Comparison of ENCODE assay signal across 20 cellular contexts in genomic region chr1:243397613-243398321, GRCh38.
DNase-seq lines count a peak whose midpoint lies in the region; ATAC-seq, FAIRE-seq and TF ChIP-seq lines count a peak whose summit lies in the region.
"Had no signal": no experiment of that assay in that cellular context is flagged by ENCODE, and none has a peak within 500 bp of the region (broad histone marks: within the 10 kb centered on the region; RNA-seq: fewer than 3 reads in every experiment).

No MANE protein-coding gene starts in this region.

- no peak overlapping the region for H2BK15ac ChIP-seq in H1 (ENCODE audit: low read length)

- POLR2A ChIA-PET in H1 (lab: Charles Lee; ENCODE audit: partially characterized antibody): no interaction called here

- no peak overlapping the region for H4K91ac ChIP-seq in H1 (replicated peaks; ENCODE audit: insufficient read length, low read length)

- no peak for TF ChIP-seq RAD21 in H1 (IDR thresholded peaks at IDR 0.05 in 1 of 2, conservative IDR thresholded peaks at IDR 0.05 in 1 of 2; ENCODE audit: low read depth in 2 of 2, low read length in 2 of 2)

- 91% methylated on average over 7 of the region's 7 CpGs; no CpG with 5 or more reads in 1 of the 2 experiments for WGBS in H1 (ENCODE audit: extremely low coverage in 1 of 2, insufficient coverage in 1 of 2, insufficient read length in 1 of 2, insufficient replicate concordance in 2 of 2, low coverage in 1 of 2, low lambda C conversion rate in 2 of 2, missing lambda C conversion rate in 1 of 2), 2 experiments
- 29% methylated on average over 7 of the region's 7 CpGs for WGBS in right lobe of liver (ENCODE audit: insufficient coverage, low coverage, low lambda C conversion rate, missing lambda C conversion rate)

- H3K36me3 Mint-ChIP-seq in activated naive CD4-positive, alpha-beta T cell treated with anti-CD3 and anti-CD28 coated beads, Interleukin-2, amount 50 U/mL, for 72 hours: peaks cover 6 to 11% of the 10 kb centered on the region in 2 donors

- no peaks in the 10 kb centered on the region for H3K79me1 ChIP-seq in H1 (ENCODE audit: low read depth, low read length)

- H2BK120ac ChIP-seq in H1 (replicated peaks; ENCODE audit: low read depth, low read length): no peak overlapping the region

- H2AFZ ChIP-seq in H1 (ENCODE audit: low read length): no peak overlapping the region

- H3K4ac ChIP-seq in H1 (replicated peaks; ENCODE audit: insufficient read length, low read depth, low read length): no peak overlapping the region

- CTCF ChIA-PET in H1 (lab: Charles Lee; ENCODE audit: partially characterized antibody): interaction anchor here (0.5 to 0.9 kb wide), 3 partner anchors 12 to 1500 kb away, joined by 3 read pairs; no protein-coding TSS in a partner anchor

- no peaks in the 10 kb centered on the region for H3K23me2 ChIP-seq in H1 (ENCODE audit: low read depth, low read length)

- intact Hi-C loops in right lobe of liver (cut with DNase I): no loop called here
- intact Hi-C loops in sciatic nerve (cut with DNase I): no loop called here

- no peaks in the 10 kb centered on the region for H3K27me3 ChIP-seq in H1 (replicated peaks in 1 of 4; ENCODE audit: control insufficient read depth in 3 of 4, extremely low read depth in 1 of 4, insufficient read depth in 3 of 4, low read length in 3 of 4)
- H3K27me3 ChIP-seq in right lobe of liver: no peaks in the 10 kb centered on the region
- H3K27me3 ChIP-seq: BLaER1 treated with 17β-estradiol and CSF1 and Interleukin-3, amounts not matched to agents 10 nM and 100 nM; Peyer's patch; SJSA1 had no signal

- no peak overlapping the region for H3K56ac ChIP-seq in H1 (replicated peaks; ENCODE audit: insufficient read length, low read depth, low read length)

- no peak overlapping the region for H2BK20ac ChIP-seq in H1 (ENCODE audit: low read length)

- DNase-seq in D721Med (ENCODE audit: insufficient read length, low spot score): no peak
- DNase-seq in NCI-H1694 treated with DMSO at 0.1 percent for 48 hours (lab: John Stamatoyannopoulos, UW): peak; percentile 100
- no peak for DNase-seq in H1 (ENCODE audit: low read depth in 1 of 2, low spot score in 2 of 2)
- no peak for DNase-seq in right lobe of liver
- DNase-seq in activated naive CD4-positive, alpha-beta T cell treated with anti-CD3 and anti-CD28 coated beads, Interleukin-2, amount 50 U/mL, for 72 hours (ENCODE audit: low spot score in 2 of 2): no peak
- no peak for DNase-seq in activated CD4-positive, alpha-beta T cell treated with anti-CD3 and anti-CD28 coated beads for 1 hour
- DNase-seq in sciatic nerve (ENCODE audit: low spot score): no peak
- no peak for DNase-seq in effector CD4-positive, alpha-beta T cell
- DNase-seq: CD8-positive, alpha-beta memory T cell; DND-41; HCEC 1CT; KG1; MV-4-11; NCI-H1417 treated with DMSO at 0.1 percent for 48 hours; NCI-H2029 treated with DMSO at 0.1 percent for 48 hours; Peyer's patch had no signal

- no peak overlapping the region for H2BK12ac ChIP-seq in H1 (ENCODE audit: low read depth, low read length)

- no peaks in the 10 kb centered on the region for H4K20me1 ChIP-seq in H1 (replicated peaks in 1 of 2; ENCODE audit: control insufficient read depth in 1 of 2, insufficient read depth in 2 of 2, low read length in 2 of 2)
- H4K20me1 ChIP-seq: BLaER1 treated with 17β-estradiol and CSF1 and Interleukin-3, amounts not matched to agents 10 nM and 100 nM had no signal

- no peak overlapping the region for H3K18ac ChIP-seq in H1 (ENCODE audit: extremely low read depth, low read length)

- H4K8ac ChIP-seq in H1 (ENCODE audit: extremely low read depth, insufficient read depth, low read length): no peak overlapping the region

- no peak for TF ChIP-seq EP300 in H1 (IDR thresholded peaks at IDR 0.05; ENCODE audit: borderline replicate concordance in 1 of 2, low read depth in 2 of 2, low read length in 2 of 2)

- H3K9me3 Mint-ChIP-seq in activated naive CD4-positive, alpha-beta T cell treated with anti-CD3 and anti-CD28 coated beads, Interleukin-2, amount 50 U/mL, for 72 hours: no peaks in the 10 kb centered on the region
- H3K9me3 Mint-ChIP-seq: CD8-positive, alpha-beta memory T cell had no signal

- H3K4me3 ChIP-seq in H1 (ENCODE audit: extremely low read depth in 1 of 4, insufficient read depth in 2 of 4, low read depth in 3 of 4, low read length in 4 of 4): no peak overlapping the region
- peak overlapping the region in 1 of 3 donors; percentile 14 for H3K4me3 ChIP-seq in right lobe of liver
- H3K4me3 ChIP-seq: BLaER1 treated with 17β-estradiol and CSF1 and Interleukin-3, amounts not matched to agents 10 nM and 100 nM; Peyer's patch; SJSA1 had no signal

- no peak overlapping the region for H3K9ac ChIP-seq in H1 (replicated peaks in 1 of 4; ENCODE audit: extremely low read depth in 1 of 4, low read depth in 3 of 4, low read length in 3 of 4)
- H3K9ac ChIP-seq: BLaER1 treated with 17β-estradiol and CSF1 and Interleukin-3, amounts not matched to agents 10 nM and 100 nM had no signal

- FAIRE-seq in D721Med (lab: Jason Lieb, UNC) (peak; percentile 78), H1 (lab: Jason Lieb, UNC) (no peak)
- FAIRE-seq: A204.1, G401.6 had no signal

- no peak overlapping the region for H3K4me2 ChIP-seq in H1 (ENCODE audit: insufficient read depth in 1 of 2, low read depth in 2 of 2, low read length in 2 of 2)
- H3K4me2 ChIP-seq: BLaER1 treated with 17β-estradiol and CSF1 and Interleukin-3, amounts not matched to agents 10 nM and 100 nM had no signal

- H3K79me2 ChIP-seq in H1 (ENCODE audit: control insufficient read depth in 1 of 2, insufficient read depth in 2 of 2, low read length in 2 of 2): no peaks in the 10 kb centered on the region

- no peaks in the 10 kb centered on the region for H3K9me3 ChIP-seq in H1 (ENCODE audit: insufficient read depth in 2 of 2, low read depth in 1 of 2, low read length in 1 of 2)
- no peaks in the 10 kb centered on the region for H3K9me3 ChIP-seq in right lobe of liver
- H3K9me3 ChIP-seq: BLaER1 treated with 17β-estradiol and CSF1 and Interleukin-3, amounts not matched to agents 10 nM and 100 nM; Peyer's patch; SJSA1 had no signal

- H4K5ac ChIP-seq in H1 (ENCODE audit: insufficient read length, low read depth, low read length): no peak overlapping the region

- TF ChIP-seq CTCF in D721Med (IDR thresholded peaks at IDR 0.05; ENCODE audit: insufficient read depth, missing control alignments) (no peak), H1 (IDR thresholded peaks at IDR 0.05; ENCODE audit: control extremely low read depth in 1 of 3, insufficient read depth in 1 of 3, low read depth in 1 of 3, low read length in 3 of 3) (no peak), right lobe of liver (IDR thresholded peaks at IDR 0.05) (no peak)

- H3K27ac Mint-ChIP-seq in activated naive CD4-positive, alpha-beta T cell treated with anti-CD3 and anti-CD28 coated beads, Interleukin-2, amount 50 U/mL, for 72 hours: no peak overlapping the region
- H3K27ac Mint-ChIP-seq: CD8-positive, alpha-beta memory T cell had no signal

- no peak overlapping the region for H3K14ac ChIP-seq in H1 (ENCODE audit: insufficient read length)

- H3K23ac ChIP-seq in H1 (ENCODE audit: insufficient read length): no peak overlapping the region

- no peak overlapping the region for H3K27ac ChIP-seq in H1 (ENCODE audit: low read depth, low read length)
- peak overlapping the region; percentile 51 to 86 (median 59) for H3K27ac ChIP-seq in right lobe of liver
- H3K27ac ChIP-seq: BLaER1 treated with 17β-estradiol and CSF1 and Interleukin-3, amounts not matched to agents 10 nM and 100 nM; Peyer's patch; SJSA1 had no signal

- no peak overlapping the region for H2BK5ac ChIP-seq in H1 (ENCODE audit: low read depth, low read length)

- H2AK5ac ChIP-seq in H1 (ENCODE audit: low read depth, low read length): no peak overlapping the region

- TF ChIP-seq POLR2A in H1 (IDR thresholded peaks at IDR 0.05; ENCODE audit: control extremely low read depth in 1 of 2, low read depth in 2 of 2, low read length in 2 of 2) (no peak), right lobe of liver (IDR thresholded peaks at IDR 0.05) (no peak)

- no peaks in the 10 kb centered on the region for H3K36me3 ChIP-seq in H1 (ENCODE audit: control insufficient read depth in 2 of 4, insufficient read depth in 4 of 4, low read length in 3 of 4)
- no peaks in the 10 kb centered on the region for H3K36me3 ChIP-seq in right lobe of liver
- H3K36me3 ChIP-seq: Peyer's patch, SJSA1 had no signal

- ATAC-seq in right lobe of liver (peak; percentile 61 to 79 (median 68)), sciatic nerve (no peak)
- no peak for ATAC-seq in activated naive CD4-positive, alpha-beta T cell treated with anti-CD3 and anti-CD28 coated beads, Interleukin-2, amount 50 U/mL, for 72 hours

- H3K4me1 ChIP-seq in H1 (replicated peaks in 1 of 4; ENCODE audit: control insufficient read depth in 3 of 4, insufficient read depth in 4 of 4, low read length in 3 of 4) (peaks cover 0 to 2% (median 0%) of the 10 kb centered on the region in 4 experiments; a peak in 1 of 7 replicates), right lobe of liver (peaks cover 0 to 14% (median 0%) of the 10 kb centered on the region in 4 donors)
- H3K4me1 ChIP-seq: BLaER1 treated with 17β-estradiol and CSF1 and Interleukin-3, amounts not matched to agents 10 nM and 100 nM; Peyer's patch; SJSA1 had no signal

TF ChIP-seq in H1, 55 proteins besides CTCF, POLR2A, EP300 and RAD21:
- TF ChIP-seq POU5F1 (IDR thresholded peaks at IDR 0.05; ENCODE audit: low read depth, low read length): no peak
- TF ChIP-seq MAFK (IDR thresholded peaks at IDR 0.05; ENCODE audit: low read depth, low read length): peak; percentile 78; the same call in 1 of the 2 replicates
- TF ChIP-seq E2F6 (IDR thresholded peaks at IDR 0.05): no peak
- TF ChIP-seq MAX (IDR thresholded peaks at IDR 0.05): no peak

Comparison
In these comparisons a context has a peak if more than half of its experiments do, and no peak if none do; other contexts are left out.
1. ATAC-seq: peak in right lobe of liver (4 of 4); none in activated naive CD4-positive, alpha-beta T cell treated with anti-CD3 and anti-CD28 coated beads, Interleukin-2, amount 50 U/mL, for 72 hours (0 of 2) and sciatic nerve (single experiment).